In genomic region chr12:69447892-69448291, GRCh38 we compare ENCODE assay signal across 20 cellular contexts.
"Had no signal": no experiment of that assay in that cellular context is flagged by ENCODE, and none has a peak within 500 bp of the region (broad histone marks: within the 10 kb centered on the region; RNA-seq: fewer than 3 reads in every experiment).

No MANE protein-coding gene starts in this region.

- H3K9me3 ChIP-seq: esophagus muscularis mucosa, gastroesophageal sphincter, heart left ventricle, left lung, lower lobe of right lung had no signal

- H3K4me1 ChIP-seq: esophagus muscularis mucosa, foreskin keratinocyte, gastroesophageal sphincter, heart left ventricle, left lung, lower lobe of right lung had no signal

- ATAC-seq: foreskin keratinocyte, gastroesophageal sphincter, heart left ventricle, left cardiac atrium, left lung, left ventricle myocardium superior, lower lobe of right lung had no signal

- H3K4me3 ChIP-seq: coronary artery, dorsolateral prefrontal cortex, esophagus muscularis mucosa, gastroesophageal sphincter, heart left ventricle, hepatocyte, left lung, lower lobe of right lung had no signal

- H3K27ac ChIP-seq: coronary artery, dorsolateral prefrontal cortex, esophagus muscularis mucosa, foreskin keratinocyte, gastroesophageal sphincter, heart left ventricle, hepatocyte, left lung, lower lobe of right lung had no signal

- DNase-seq: dermis blood vessel endothelial cell; dorsolateral prefrontal cortex; effector CD4-positive, alpha-beta T cell; effector memory CD4-positive, alpha-beta T cell; foreskin keratinocyte; heart left ventricle; hypothalamus; immature natural killer cell; islet precursor cell; kidney; kidney glomerular epithelial cell; left cardiac atrium; left lung; left ventricle myocardium superior; lower lobe of right lung; mesenchymal stem cell had no signal

- H3K36me3 ChIP-seq: esophagus muscularis mucosa, gastroesophageal sphincter, heart left ventricle, left lung, lower lobe of right lung had no signal
